Comparison of ENCODE assay signal across 1 cellular context in genomic region chr19:38682872-38683392, GRCh38.
TF ChIP-seq lines count a peak whose summit lies in the region.

No MANE protein-coding gene starts in this region.

TF ChIP-seq in IMR-90, 13 proteins besides CTCF, POLR2A, EP300 and RAD21:
- no peak for TF ChIP-seq MXI1 (IDR thresholded peaks at IDR 0.05; ENCODE audit: borderline replicate concordance, low read depth, low read length)
- no peak for TF ChIP-seq BHLHE40 (IDR thresholded peaks at IDR 0.05; ENCODE audit: low read depth, low read length)
- TF ChIP-seq RCOR1 (IDR thresholded peaks at IDR 0.05; ENCODE audit: insufficient replicate concordance, low read length): no peak
- TF ChIP-seq CEBPB (IDR thresholded peaks at IDR 0.05; ENCODE audit: low read depth, low read length): no peak
- no peak for TF ChIP-seq FOS (IDR thresholded peaks at IDR 0.05; ENCODE audit: low read depth, low read length)
- TF ChIP-seq SMC3 (IDR thresholded peaks at IDR 0.05; ENCODE audit: low read depth, low read length): no peak
- no peak for TF ChIP-seq USF2 (IDR thresholded peaks at IDR 0.05; ENCODE audit: low read depth, low read length)
- TF ChIP-seq NFE2L2 (IDR thresholded peaks at IDR 0.05; ENCODE audit: low read depth, low read length): no peak
- no peak for TF ChIP-seq MAZ (IDR thresholded peaks at IDR 0.05; ENCODE audit: borderline replicate concordance, low read depth, low read length)
TF ChIP-seq in IMR-90: peak in this region for 0.
